8 cellular contexts compared by ENCODE assay signal in the genomic region with DNA sequence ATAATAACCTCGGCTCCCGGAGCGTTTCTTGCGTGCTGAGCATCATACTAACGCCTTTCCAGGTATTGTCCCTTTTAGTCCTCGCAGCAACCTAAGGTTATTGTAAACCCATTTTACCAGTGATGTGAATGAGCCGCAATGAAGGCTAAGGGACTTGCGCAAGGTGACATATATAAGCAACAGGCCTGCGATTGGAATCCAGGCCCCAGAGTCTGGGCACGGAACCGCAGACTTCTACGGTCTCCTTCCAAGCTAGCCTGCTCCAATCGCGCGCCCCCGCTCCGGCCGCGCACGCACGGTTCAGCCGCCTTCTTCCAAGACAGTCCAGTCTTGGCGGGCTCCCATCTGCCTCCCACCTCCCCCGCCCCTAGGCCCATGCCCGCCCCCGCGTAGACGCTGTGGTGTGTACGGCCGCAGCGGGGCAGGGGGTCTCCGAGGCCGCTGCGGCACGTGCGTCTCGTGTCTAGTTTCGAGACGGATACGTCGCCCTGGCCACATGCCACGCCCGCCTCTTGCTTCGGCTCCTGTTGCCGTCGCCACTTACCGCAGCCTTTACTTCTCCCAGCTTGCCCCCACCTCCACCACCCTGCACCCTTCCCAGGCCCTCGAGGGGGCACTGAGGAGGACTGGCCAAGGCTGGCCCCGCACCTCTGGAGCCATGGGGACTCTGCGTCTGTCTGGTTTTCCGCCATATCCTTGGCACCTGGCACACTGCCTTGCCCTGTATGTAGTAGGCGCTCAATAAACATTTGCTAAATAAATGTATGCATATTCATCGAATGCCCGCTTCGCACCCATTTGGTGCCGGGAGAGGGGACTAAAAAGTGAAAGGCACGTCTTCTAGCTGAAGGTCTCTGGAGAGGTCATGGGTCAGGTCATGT. TPM values are rescaled to one million over a fixed set of nuclear protein-coding genes. Genes with fewer than 3 reads are reported as not detected.
DNase-seq lines count a peak whose midpoint lies in the region; ATAC-seq and TF ChIP-seq lines count a peak whose summit lies in the region.

No MANE protein-coding gene starts in this region.

- H3K27me3 ChIP-seq in AG04450 (ENCODE audit: control insufficient read depth, insufficient read depth, low read length) (no peaks in the 10 kb centered on the region), tibial nerve (no peaks in the 10 kb centered on the region)
- H3K27me3 ChIP-seq in effector memory CD4-positive, alpha-beta T cell (replicated peaks; ENCODE audit: control insufficient read depth, insufficient read depth, low read length, poor library complexity, severe bottlenecking): no peaks in the 10 kb centered on the region

- H3K27ac ChIP-seq in AG04450 (ENCODE audit: low read depth, low read length) (no peak overlapping the region), mesodermal cell (ENCODE audit: low read depth, low read length, severe bottlenecking) (no peak overlapping the region), tibial nerve (peak overlapping the region; percentile 43 to 92 (median 82))
- no peak overlapping the region for H3K27ac ChIP-seq in effector memory CD4-positive, alpha-beta T cell (ENCODE audit: insufficient read depth, low read length, poor library complexity, severe bottlenecking)

- no peak for TF ChIP-seq EP300 in tibial nerve (IDR thresholded peaks at IDR 0.05)

- 25 to 32% methylated on average over 35 to 44 of the region's 57 CpGs for WGBS in mesodermal cell (ENCODE audit: insufficient coverage in 2 of 2), 2 experiments
- WGBS in tibial nerve, 2 donors: 16% methylated on average over 42 to 49 of the region's 57 CpGs

- no peak for TF ChIP-seq POLR2A in tibial nerve (IDR thresholded peaks at IDR 0.05)

- TF ChIP-seq CTCF in AG04450 (IDR thresholded peaks at IDR 0.05; ENCODE audit: low read depth, low read length) (no peak), tibial nerve (IDR thresholded peaks at IDR 0.05) (no peak)

- CTCF ChIA-PET in AG04450 (lab: Charles Lee): interaction anchor here (0.6 kb wide), 1 partner anchor 50 kb away, joined by 3 read pairs; no protein-coding TSS in a partner anchor

- peak overlapping the region; percentile 68 for H3K4me3 ChIP-seq in AG04450 (ENCODE audit: low read depth, low read length)
- H3K4me3 ChIP-seq in effector memory CD4-positive, alpha-beta T cell (ENCODE audit: insufficient read depth, low read depth, low read length, poor library complexity, severe bottlenecking): peak overlapping the region; percentile 85
- peak overlapping the region; percentile 81 for H3K4me3 ChIP-seq in mesodermal cell (ENCODE audit: extremely low read depth, insufficient read depth, low read length, poor library complexity, severe bottlenecking)
- H3K4me3 ChIP-seq in tibial nerve: peak overlapping the region; percentile 64 to 91 (median 78)

- H3K4me3 Mint-ChIP-seq in T-helper 17 cell: peak overlapping the region; percentile 96

- peaks cover 8% of the 10 kb centered on the region for H3K4me1 ChIP-seq in effector memory CD4-positive, alpha-beta T cell (ENCODE audit: control insufficient read depth, insufficient read depth, low read length, poor library complexity, severe bottlenecking)
- H3K4me1 ChIP-seq in mesodermal cell (ENCODE audit: control insufficient read depth, insufficient read depth, low read length, poor library complexity, severe bottlenecking) (peaks cover 22% of the 10 kb centered on the region), tibial nerve (peaks cover 0 to 38% (median 10%) of the 10 kb centered on the region in 4 donors)

- intact Hi-C loops in posterior vena cava (cut with DNase I): no loop called here

- H3K36me3 Mint-ChIP-seq in T-helper 17 cell (ENCODE audit: low read depth): no peaks in the 10 kb centered on the region

- H3K27me3 Mint-ChIP-seq in T-helper 17 cell: peaks cover 28% of the 10 kb centered on the region

- POLR2A ChIA-PET in AG04450 (lab: Yijun Ruan, JAX): interaction anchor here (0.6 to 1.9 kb wide), 3 partner anchors 11 to 87 kb away, joined by 3 to 11 read pairs (median 4); partner anchors contain the start of gene SIRT5

- H3K36me3 ChIP-seq in effector memory CD4-positive, alpha-beta T cell (ENCODE audit: control insufficient read depth, insufficient read depth, low read length): no peaks in the 10 kb centered on the region
- H3K36me3 ChIP-seq in mesodermal cell (ENCODE audit: control insufficient read depth, insufficient read depth, low read length) (no peaks in the 10 kb centered on the region), tibial nerve (no peaks in the 10 kb centered on the region)

- DNase-seq in AG04450 (ENCODE audit: low read depth, low spot score) (no peak), T-helper 17 cell (no peak), tibial nerve (ENCODE audit: low spot score in 2 of 2) (peak in 1 of 2 donors; percentile 16), posterior vena cava (ENCODE audit: low spot score) (no peak)
- no peak for DNase-seq in effector memory CD4-positive, alpha-beta T cell

- no peak overlapping the region for H3K27ac Mint-ChIP-seq in T-helper 17 cell

- H3K4me1 Mint-ChIP-seq in T-helper 17 cell: peaks cover 26% of the 10 kb centered on the region

- H3K9me3 ChIP-seq in AG04450 (ENCODE audit: control insufficient read depth, insufficient read depth, low read length) (no peaks in the 10 kb centered on the region), T-helper 17 cell (ENCODE audit: control insufficient read depth, low read length, poor library complexity, severe bottlenecking) (no peaks in the 10 kb centered on the region), mesodermal cell (ENCODE audit: control insufficient read depth, low read length) (no peaks in the 10 kb centered on the region), tibial nerve (no peaks in the 10 kb centered on the region)
- no peaks in the 10 kb centered on the region for H3K9me3 ChIP-seq in effector memory CD4-positive, alpha-beta T cell (ENCODE audit: control insufficient read depth, low read length)

- ATAC-seq in GM21576 (IDR thresholded peaks at IDR 0.05; ENCODE audit: unreplicated experiment): peak; percentile 2
- no peak for ATAC-seq in T-helper 17 cell
- ATAC-seq in HG03025 (IDR thresholded peaks at IDR 0.05; ENCODE audit: low FRiP score, unreplicated experiment): no peak

RNA-seq across cellular contexts. Expression of gene GFOD1, which starts 0.9 kb away (rescaled TPM):
- polyA plus RNA-seq in AG04450 (2011; rRNA removed): 2.7 and 3.0 TPM in 2 replicates
- polyA minus RNA-seq in AG04450 (2011; rRNA and poly(A)+ RNA removed): 5.3 and 6.4 TPM in 2 replicates
- 1 to 10 TPM; 1.4 to 3.1 TPM for total RNA-seq in T-helper 17 cell
- 11.5 TPM for polyA plus RNA-seq in mesodermal cell (2013, experiment 1 of 2)
- polyA plus RNA-seq in mesodermal cell (2013, experiment 2 of 2): 12.4 TPM
- 10 to 100 TPM; 21.8 to 49.4 (median 31.1) TPM for total RNA-seq in tibial nerve
- 10 to 100 TPM; 16.8 to 20.4 TPM for total RNA-seq in posterior vena cava

Comparison
In these comparisons a context has a peak if more than half of its experiments do, and no peak if none do; other contexts are left out.
1. H3K27ac ChIP-seq: peak in tibial nerve (4 of 4); none in AG04450 (single experiment), effector memory CD4-positive, alpha-beta T cell (single experiment) and mesodermal cell (single experiment).
2. RNA of gene GFOD1, which starts 0.9 kb away (total RNA-seq): 21.8 to 49.4 TPM in tibial nerve and 16.8 to 20.4 TPM in posterior vena cava; 1.4 to 3.1 TPM in T-helper 17 cell; every median in the first group is over 4 times any median in the second.
3. Peak in every context shown above with its lines, with median percentiles within 50 percentile points of each other: H3K4me3 ChIP-seq.